1 cellular context compared by ENCODE assay signal in the genomic region with DNA sequence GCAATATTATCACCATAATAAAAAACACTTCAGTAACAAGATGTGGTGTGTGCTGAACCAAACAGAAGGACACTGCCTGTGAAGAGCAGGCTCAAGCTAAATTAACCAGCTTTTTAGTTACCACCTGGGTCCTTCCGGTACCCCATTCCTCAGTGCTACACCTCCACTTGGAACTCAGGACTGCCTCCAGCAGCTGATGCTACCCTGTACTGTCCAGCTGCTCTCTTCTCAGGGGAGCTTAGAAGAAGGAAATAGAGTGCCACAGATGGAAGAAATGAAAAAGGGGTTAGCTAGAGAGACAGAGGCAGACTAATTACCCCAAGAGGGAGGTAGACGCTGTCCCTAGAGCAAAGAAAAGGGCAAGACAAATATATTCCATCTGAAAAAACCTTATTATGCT.
TF ChIP-seq lines count a peak whose summit lies in the region.

No MANE protein-coding gene starts in this region.

TF ChIP-seq in A549, 52 proteins besides CTCF, POLR2A, EP300 and RAD21 (continued from another document):
- TF ChIP-seq MAFK (IDR thresholded peaks at IDR 0.05; ENCODE audit: partially characterized antibody) = no peak
- TF ChIP-seq RNF2 (IDR thresholded peaks at IDR 0.05; ENCODE audit: borderline replicate concordance, low read depth) = no peak
